19 cellular contexts compared by ENCODE assay signal in genomic region chr6:138540468-138540867, GRCh38. TPM values are rescaled to one million over a fixed set of nuclear protein-coding genes. Genes with fewer than 3 reads are reported as not detected.
DNase-seq lines count a peak whose midpoint lies in the region; ATAC-seq, FAIRE-seq and TF ChIP-seq lines count a peak whose summit lies in the region.
"Had no signal": no experiment of that assay in that cellular context is flagged by ENCODE, and none has a peak within 500 bp of the region (broad histone marks: within the 10 kb centered on the region; RNA-seq: fewer than 3 reads in every experiment).

No MANE protein-coding gene starts in this region.

- CTCF ChIA-PET in HepG2 (lab: Yijun Ruan, JAX; ENCODE audit: low intra/inter-chr PET ratio, low total read pairs) = no interaction called here

- no peak for TF ChIP-seq RAD21 in HepG2 (CRISPR knock-in tag; IDR thresholded peaks at IDR 0.05)

- ATAC-seq in GM23338 (no peak), HepG2 (no peak)

- TF ChIP-seq EP300 in HepG2 (IDR thresholded peaks at IDR 0.05; ENCODE audit: low read depth in 2 of 2, low read length in 2 of 2) (no peak), HepG2 (CRISPR knock-in tag; IDR thresholded peaks at IDR 0.05; ENCODE audit: borderline replicate concordance) (no peak)

- 0 out of 2 replicates have a peak overlapping the region, but pooled peaks have one; percentile 30 for H3K4me2 ChIP-seq in GM23338
- H3K4me2 ChIP-seq in HepG2 (ENCODE audit: low read depth, low read length) = peak overlapping the region; percentile 5; the same call in 1 of the 2 replicates
- H3K4me2 ChIP-seq in smooth muscle cell = peak overlapping the region; percentile 79

- intact Hi-C loops in HepG2 (cut with micrococcal nuclease; ENCODE audit: unreplicated experiment) = no loop called here
- intact Hi-C loops in activated CD4-positive, alpha-beta T cell treated with anti-CD3 and anti-CD28 coated beads, Interleukin-2, amount 10 ng/mL, durations not matched to agents 24 days and 14 days (cut with micrococcal nuclease) = no loop called here

- peak overlapping the region; percentile 37 for H3K27ac Mint-ChIP-seq in GM23338
- H3K27ac Mint-ChIP-seq in activated CD4-positive, alpha-beta T cell treated with anti-CD3 and anti-CD28 coated beads, Interleukin-2, amount 10 ng/mL, durations not matched to agents 24 days and 14 days = no peak overlapping the region
- H3K27ac Mint-ChIP-seq: activated naive CD4-positive, alpha-beta T cell treated with anti-CD3 and anti-CD28 coated beads, Interleukin-2, amount 10 ng/mL, durations not matched to agents 7 days and 5 days; CD4-positive, alpha-beta T cell had no signal

- no peaks in the 10 kb centered on the region for H3K9me3 Mint-ChIP-seq in GM23338
- no peaks in the 10 kb centered on the region for H3K9me3 Mint-ChIP-seq in activated CD4-positive, alpha-beta T cell treated with anti-CD3 and anti-CD28 coated beads, Interleukin-2, amount 10 ng/mL, durations not matched to agents 24 days and 14 days
- H3K9me3 Mint-ChIP-seq: activated naive CD4-positive, alpha-beta T cell treated with anti-CD3 and anti-CD28 coated beads, Interleukin-2, amount 10 ng/mL, durations not matched to agents 7 days and 5 days; CD4-positive, alpha-beta T cell; neural crest cell had no signal

- FAIRE-seq in HepG2 (lab: Jason Lieb, UNC) = no peak
- FAIRE-seq in GM19239 (lab: Jason Lieb, UNC) = no peak
- FAIRE-seq: HTR-8/SVneo, kidney, TTC549 had no signal

- H3K27me3 Mint-ChIP-seq in GM23338 (ENCODE audit: insufficient read depth, low read depth, poor library complexity) = peaks cover 2% of the 10 kb centered on the region
- peaks cover 42% of the 10 kb centered on the region for H3K27me3 Mint-ChIP-seq in activated CD4-positive, alpha-beta T cell treated with anti-CD3 and anti-CD28 coated beads, Interleukin-2, amount 10 ng/mL, durations not matched to agents 24 days and 14 days

- H3K4me1 Mint-ChIP-seq in GM23338 = peaks cover 69% of the 10 kb centered on the region
- H3K4me1 Mint-ChIP-seq in activated CD4-positive, alpha-beta T cell treated with anti-CD3 and anti-CD28 coated beads, Interleukin-2, amount 10 ng/mL, durations not matched to agents 24 days and 14 days = no peaks in the 10 kb centered on the region
- H3K4me1 Mint-ChIP-seq: activated naive CD4-positive, alpha-beta T cell treated with anti-CD3 and anti-CD28 coated beads, Interleukin-2, amount 10 ng/mL, durations not matched to agents 7 days and 5 days had no signal

- H3K9me2 ChIP-seq in GM23338 (ENCODE audit: insufficient read depth) = no peaks in the 10 kb centered on the region

- no peaks in the 10 kb centered on the region for H4K20me1 ChIP-seq in GM23338 (replicated peaks; ENCODE audit: insufficient read depth)
- H4K20me1 ChIP-seq in HepG2 (ENCODE audit: insufficient read depth, low read length) = no peaks in the 10 kb centered on the region
- H4K20me1 ChIP-seq in smooth muscle cell (ENCODE audit: low read depth) = peaks cover 19% of the 10 kb centered on the region

- 88% methylated on average over 4 of the region's 4 CpGs for WGBS in HepG2 (ENCODE audit: low lambda C conversion rate)
- 12% methylated on average over 4 of the region's 4 CpGs for WGBS in smooth muscle cell (ENCODE audit: low lambda C conversion rate)

- no peak overlapping the region for H3K4me3 Mint-ChIP-seq in GM23338
- H3K4me3 Mint-ChIP-seq in activated CD4-positive, alpha-beta T cell treated with anti-CD3 and anti-CD28 coated beads, Interleukin-2, amount 10 ng/mL, durations not matched to agents 24 days and 14 days = no peak overlapping the region
- H3K4me3 Mint-ChIP-seq: activated naive CD4-positive, alpha-beta T cell treated with anti-CD3 and anti-CD28 coated beads, Interleukin-2, amount 10 ng/mL, durations not matched to agents 7 days and 5 days; CD4-positive, alpha-beta T cell; neural crest cell had no signal

- no peaks in the 10 kb centered on the region for H3K36me3 Mint-ChIP-seq in GM23338 (ENCODE audit: low read depth)
- no peaks in the 10 kb centered on the region for H3K36me3 Mint-ChIP-seq in activated CD4-positive, alpha-beta T cell treated with anti-CD3 and anti-CD28 coated beads, Interleukin-2, amount 10 ng/mL, durations not matched to agents 24 days and 14 days (ENCODE audit: low read depth)
- H3K36me3 Mint-ChIP-seq: activated naive CD4-positive, alpha-beta T cell treated with anti-CD3 and anti-CD28 coated beads, Interleukin-2, amount 10 ng/mL, durations not matched to agents 7 days and 5 days had no signal

- H3K9ac ChIP-seq in HepG2 (ENCODE audit: insufficient read depth, low read depth, low read length) (peak overlapping the region; percentile 54), smooth muscle cell (ENCODE audit: low read depth) (peak overlapping the region; percentile 53)

- no peaks in the 10 kb centered on the region for H3K36me3 ChIP-seq in GM23338 (ENCODE audit: insufficient read depth)
- no peaks in the 10 kb centered on the region for H3K36me3 ChIP-seq in HepG2 (replicated peaks in 1 of 2; ENCODE audit: control insufficient read depth in 1 of 2, insufficient read depth in 2 of 2, low read length in 2 of 2)
- no peaks in the 10 kb centered on the region for H3K36me3 ChIP-seq in smooth muscle cell (ENCODE audit: low read depth)

- H3K27ac ChIP-seq in GM23338 (ENCODE audit: low read depth) = no peak overlapping the region
- peak overlapping the region; percentile 90 for H3K27ac ChIP-seq in HepG2 (ENCODE audit: extremely low read length, insufficient read depth, low read length)
- peak overlapping the region; percentile 93 for H3K27ac ChIP-seq in smooth muscle cell (ENCODE audit: low read depth)

- H3K79me2 ChIP-seq in GM23338 (replicated peaks; ENCODE audit: insufficient read depth) = peaks cover 45% of the 10 kb centered on the region
- H3K79me2 ChIP-seq in HepG2 (ENCODE audit: insufficient read depth, low read length) = peaks cover 93% of the 10 kb centered on the region
- peaks cover 42% of the 10 kb centered on the region for H3K79me2 ChIP-seq in smooth muscle cell (ENCODE audit: low read depth)

- DNase-seq in GM23338 (ENCODE audit: low spot score) (no peak), dedifferentiated amniotic fluid mesenchymal stem cell (ENCODE audit: extremely low spot score) (peak; percentile 91), HepG2 (ENCODE audit: low spot score) (no peak), smooth muscle cell (lab: John Stamatoyannopoulos, UW; ENCODE audit: unreplicated experiment) (no peak), GM19239 (ENCODE audit: insufficient read length, low spot score) (no peak), NCI-H2196 (lab: John Stamatoyannopoulos, UW; ENCODE audit: unreplicated experiment) (no peak)
- no peak for DNase-seq in activated CD4-positive, alpha-beta T cell treated with anti-CD3 and anti-CD28 coated beads, Interleukin-2, amount 50 U/mL, for 48 hours
- DNase-seq in activated CD4-positive, alpha-beta T cell treated with anti-CD3 and anti-CD28 coated beads, Interleukin-2, amount 10 ng/mL, durations not matched to agents 24 days and 14 days = no peak
- DNase-seq: activated naive CD4-positive, alpha-beta T cell treated with anti-CD3 and anti-CD28 coated beads, Interleukin-2, amount 10 ng/mL, durations not matched to agents 7 days and 5 days; CD4-positive, alpha-beta T cell; cortex of kidney; foreskin melanocyte; GF-D8; kidney; NCI-H1417; stimulated activated CD4-positive, alpha-beta T cell treated with anti-CD3 and anti-CD28 coated beads, Interleukin-1b, Interleukin-23, amount 100 ng/mL, for 48 hours had no signal

- H3F3A ChIP-seq in GM23338 (replicated peaks; ENCODE audit: low read depth) = no peaks in the 10 kb centered on the region
- H3F3A ChIP-seq in smooth muscle cell (ENCODE audit: low read depth) = peaks cover 10% of the 10 kb centered on the region

- no peak for TF ChIP-seq POLR2A in HepG2 (IDR thresholded peaks at IDR 0.05; ENCODE audit: insufficient read depth in 1 of 2, low read depth in 2 of 2, low read length in 2 of 2)

- TF ChIP-seq CTCF in GM23338 (conservative IDR thresholded peaks at IDR 0.05; ENCODE audit: low read depth in 2 of 2) (no peak), HepG2 (CRISPR knock-in tag; IDR thresholded peaks at IDR 0.05) (no peak), smooth muscle cell (IDR thresholded peaks at IDR 0.05; ENCODE audit: borderline replicate concordance, insufficient read depth, poor library complexity, severe bottlenecking) (no peak)

- peaks cover 56% of the 10 kb centered on the region for H3K4me1 ChIP-seq in GM23338 (ENCODE audit: insufficient read depth)
- peaks cover 100% of the 10 kb centered on the region for H3K4me1 ChIP-seq in HepG2 (ENCODE audit: insufficient read depth, low read length)
- peaks cover 42% of the 10 kb centered on the region for H3K4me1 ChIP-seq in smooth muscle cell (ENCODE audit: low read depth)

- POLR2A ChIA-PET in HepG2 (lab: Yijun Ruan, JAX) = interaction anchor here (1.1 to 8.3 kb wide), 6 partner anchors 9 to 36 kb away, joined by 3 to 121 read pairs (median 8); no protein-coding TSS in a partner anchor

- H3K27me3 ChIP-seq in GM23338 (ENCODE audit: insufficient read depth) (no peaks in the 10 kb centered on the region), HepG2 (ENCODE audit: control insufficient read depth in 1 of 2, insufficient read depth in 2 of 2, low read length in 2 of 2) (no peaks in the 10 kb centered on the region), smooth muscle cell (ENCODE audit: low read depth) (no peaks in the 10 kb centered on the region)

- H3K4me3 ChIP-seq in GM23338 (no peak overlapping the region), HepG2 (replicated peaks in 1 of 3; ENCODE audit: insufficient read depth in 1 of 3, low read depth in 2 of 3, low read length in 3 of 3) (no peak overlapping the region), smooth muscle cell (no peak overlapping the region)

- BruUV-seq in HepG2 (replicated peaks; lab: Mats Ljungman, UMichigan) = no TSS peak

- H3K9me3 ChIP-seq in HepG2 (ENCODE audit: low read length) = no peaks in the 10 kb centered on the region
- H3K9me3 ChIP-seq in smooth muscle cell (replicated peaks; ENCODE audit: low read depth) = no peaks in the 10 kb centered on the region

- H2AFZ ChIP-seq in GM23338 (no peak overlapping the region), HepG2 (ENCODE audit: low read length) (no peak overlapping the region), smooth muscle cell (ENCODE audit: low read depth) (no peak overlapping the region)

- in situ Hi-C loops in HepG2 (cut with HindIII; ENCODE audit: extremely low pct_ligation_motif_present, low pct_unique_long_range_greater_than_20kb) = no loop called here

RNA-seq across cellular contexts. Expression of gene NHSL1, which starts 41.2 kb away (rescaled TPM):
- 21.2 and 24.5 TPM in 2 replicates for total RNA-seq in GM23338 (2014; rRNA removed; shearing (Covaris generic))
- polyA plus RNA-seq in GM23338 (2016; fragmentation: Nextera tagmentation; extraction: Ambion mirVana) = 10.5 and 11.2 TPM in 2 replicates
- 53.6 and 59.5 TPM in 2 replicates for total RNA-seq in HepG2 (2016; rRNA removed; fragmentation: Illumina TruSeq; extraction: Trizol)
- total RNA-seq in HepG2 (2016; cell fraction: cytosol; rRNA removed; fragmentation: Illumina TruSeq; extraction: Trizol; ENCODE audit: low read depth) = 19.0 and 21.3 TPM in 2 replicates
- total RNA-seq in HepG2 (2016; cell fraction: insoluble cytoplasmic fraction; rRNA removed; fragmentation: Illumina TruSeq; extraction: Trizol) = 55.9 and 56.5 TPM in 2 replicates
- total RNA-seq in HepG2 (2016; cell fraction: membrane; rRNA removed; fragmentation: Illumina TruSeq; extraction: Trizol) = 22.2 and 23.0 TPM in 2 replicates
- 124 and 133 TPM in 2 replicates for total RNA-seq in HepG2 (2016; cell fraction: nucleus; rRNA removed; fragmentation: Illumina TruSeq; extraction: Trizol)
- 22.6 and 24.9 TPM in 2 replicates for polyA plus RNA-seq in HepG2 (2011; rRNA removed)
- polyA plus RNA-seq in HepG2 (2011; cell fraction: cytosol; rRNA removed) = 11.6 and 12.3 TPM in 2 replicates
- 42.8 and 45.1 TPM in 2 replicates for polyA plus RNA-seq in HepG2 (2011; cell fraction: nucleus; rRNA removed)
- 23.2 and 25.7 TPM in 2 replicates for polyA plus RNA-seq in HepG2 (2012)
- polyA plus RNA-seq in HepG2 (2016; cell fraction: cytosol; fragmentation: Illumina TruSeq; extraction: Trizol; ENCODE audit: low read depth) = 3.5 and 3.8 TPM in 2 replicates
- polyA plus RNA-seq in HepG2 (2016; cell fraction: insoluble cytoplasmic fraction; fragmentation: Illumina TruSeq; extraction: Trizol; ENCODE audit: low read depth) = 20.6 and 26.3 TPM in 2 replicates
- 6.4 and 7.5 TPM in 2 replicates for polyA plus RNA-seq in HepG2 (2016; cell fraction: membrane; fragmentation: Illumina TruSeq; extraction: Trizol; ENCODE audit: low read depth)
- 67.3 and 71.2 TPM in 2 replicates for polyA plus RNA-seq in HepG2 (2016; cell fraction: nucleus; fragmentation: Illumina TruSeq; extraction: Trizol; ENCODE audit: insufficient read depth, low read depth)
- 4.6 and 265 TPM in 2 replicates for polyA minus RNA-seq in HepG2 (2011; rRNA and poly(A)+ RNA removed; ENCODE audit: low replicate concordance)
- polyA minus RNA-seq in HepG2 (2011; cell fraction: cytosol; rRNA and poly(A)+ RNA removed) = 58.2 and 64.4 TPM in 2 replicates
- polyA minus RNA-seq in HepG2 (2011; cell fraction: nucleus; rRNA and poly(A)+ RNA removed) = 179 and 208 TPM in 2 replicates
- 6.6 and 9.0 TPM in 2 replicates for total RNA-seq in smooth muscle cell
- polyA plus RNA-seq in smooth muscle cell = 7.2 and 13.3 TPM in 2 replicates
- total RNA-seq in activated CD4-positive, alpha-beta T cell treated with anti-CD3 and anti-CD28 coated beads, Interleukin-2, amount 10 ng/mL, durations not matched to agents 24 days and 14 days = 0.26 and 0.63 TPM in 2 replicates

Comparison
In these comparisons a context has a peak if more than half of its experiments do, and no peak if none do; other contexts are left out.
1. H3K4me2 ChIP-seq: peak in every context shown above with its lines; median percentile 79 in smooth muscle cell; 30 in GM23338; 5 in HepG2.